ENCODE assay signal across 8 cellular contexts in the genomic region with DNA sequence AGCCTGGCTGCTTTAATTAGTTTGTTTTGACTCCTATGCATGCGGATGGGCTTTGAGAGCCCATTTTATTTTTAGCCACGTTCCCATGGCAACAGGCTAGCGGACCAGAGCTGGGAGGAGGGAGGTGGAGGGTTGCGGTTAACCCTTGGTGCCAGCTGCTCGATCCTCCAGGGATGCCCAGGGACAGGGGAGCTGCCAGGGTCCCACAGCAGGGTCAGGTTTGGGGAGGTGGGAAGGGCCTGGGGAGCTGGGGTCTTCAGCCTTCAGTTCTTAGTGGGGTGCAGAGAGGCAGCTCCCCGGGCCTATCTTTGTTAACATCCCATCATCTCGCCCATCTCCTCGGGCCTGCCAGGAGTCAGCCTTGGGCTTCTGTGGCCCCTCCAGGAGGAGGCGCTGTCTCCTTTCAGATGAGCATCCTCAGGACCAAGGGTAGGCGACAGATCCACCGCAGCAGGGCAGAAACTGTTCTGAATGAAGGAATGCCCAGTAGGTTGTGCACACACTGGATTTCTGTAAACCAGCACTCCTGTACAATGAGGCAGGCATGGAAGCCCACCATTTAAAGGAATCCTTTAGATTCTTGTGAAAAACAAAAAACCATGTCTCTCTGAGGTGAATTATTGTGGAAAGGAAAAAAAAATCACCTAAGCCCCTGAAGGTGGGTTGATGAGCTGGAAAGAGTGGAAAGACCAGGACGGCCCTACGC.
DNase-seq lines count a peak whose midpoint lies in the region; ATAC-seq and TF ChIP-seq lines count a peak whose summit lies in the region.

No MANE protein-coding gene starts in this region.

- intact Hi-C loops in lower lobe of right lung (cut with DNase I) = loop anchor here (5.0 kb wide), 1 partner anchor 86 kb away; no protein-coding TSS in a partner anchor

- no peaks in the 10 kb centered on the region for H3K9me3 ChIP-seq in lower lobe of right lung

- peak overlapping the region; percentile 20; the same call in 1 of the 2 replicates for H3K4me3 ChIP-seq in AG04449 (ENCODE audit: low read depth, low read length)
- H3K4me3 ChIP-seq in lower lobe of right lung = no peak overlapping the region

- no peak overlapping the region for H3K27ac ChIP-seq in lower lobe of right lung

- POLR2A ChIA-PET in AG04449 (lab: Yijun Ruan, JAX) = interaction anchor here (0.6 to 1.1 kb wide), 3 partner anchors 14 to 220 kb away, joined by 3 to 7 read pairs (median 3); partner anchors contain the start of gene MTCH1

- CTCF ChIA-PET in AG04449 (lab: Yijun Ruan, JAX) = interaction anchor here (0.6 to 19.6 kb wide), 63 partner anchors 7 to 450 kb away, joined by 3 to 521 read pairs (median 4); partner anchors contain the start of genes C6orf89, MTCH1, PI16 and PPIL1

- TF ChIP-seq CTCF in AG04449 (IDR thresholded peaks at IDR 0.05; ENCODE audit: insufficient read depth, low read length, missing control alignments) (peak; percentile 97), lower lobe of right lung (IDR thresholded peaks at IDR 0.05) (peak; percentile 89)

- H3K27me3 ChIP-seq in lower lobe of right lung (ENCODE audit: low read depth) = no peaks in the 10 kb centered on the region

- peak; percentile 77 for ATAC-seq in GM18517 (IDR thresholded peaks at IDR 0.05; ENCODE audit: unreplicated experiment)
- ATAC-seq in HG03432 (IDR thresholded peaks at IDR 0.05; ENCODE audit: unreplicated experiment) = peak; percentile 72
- peak; percentile 87 to 90 for ATAC-seq in lower lobe of right lung

- DNase-seq in AG04449 (ENCODE audit: low read depth, low spot score) (no peak), NCI-H69 (lab: John Stamatoyannopoulos, UW) (peak; percentile 99), dedifferentiated amniotic fluid mesenchymal stem cell (ENCODE audit: extremely low spot score) (peak; percentile 72), lower lobe of right lung (peak; percentile 86)
- DNase-seq in activated CD4-positive, alpha-beta T cell treated with anti-CD3 and anti-CD28 coated beads, Interleukin-2, amount 50 U/mL, for 24 hours (ENCODE audit: low read depth in 1 of 2, low spot score in 1 of 2) = peak; percentile 61 to 74
- DNase-seq in stimulated activated CD8-positive, alpha-beta memory T cell treated with anti-CD3 and anti-CD28 coated beads, Interleukin-12 subunit alpha, Interleukin-12 subunit beta, amount 100 ng/mL, for 1 hour (ENCODE audit: low read depth) = peak; percentile 66

- H3K4me1 ChIP-seq in lower lobe of right lung = peaks cover 29% of the 10 kb centered on the region

- H3K36me3 ChIP-seq in lower lobe of right lung = no peaks in the 10 kb centered on the region
